Comparison of ENCODE assay signal across 36 cellular contexts in genomic region chr7:128826512-128826911, GRCh38. TPM values are rescaled to one million over a fixed set of nuclear protein-coding genes. Genes with fewer than 3 reads are reported as not detected.
DNase-seq lines count a peak whose midpoint lies in the region; ATAC-seq, FAIRE-seq and TF ChIP-seq lines count a peak whose summit lies in the region.
"Had no signal": no experiment of that assay in that cellular context is flagged by ENCODE, and none has a peak within 500 bp of the region (broad histone marks: within the 10 kb centered on the region; RNA-seq: fewer than 3 reads in every experiment).

No MANE protein-coding gene starts in this region.

- H4K91ac ChIP-seq in H1 (replicated peaks; ENCODE audit: insufficient read length, low read length) = no peak overlapping the region
- H4K91ac ChIP-seq in trophoblast cell (ENCODE audit: low read depth, low read length) = peak overlapping the region; percentile 49

- H4K20me1 ChIP-seq in H1 (replicated peaks in 1 of 2; ENCODE audit: control insufficient read depth in 1 of 2, insufficient read depth in 2 of 2, low read length in 2 of 2) = no peaks in the 10 kb centered on the region

- H3K23me2 ChIP-seq in H1 (ENCODE audit: low read depth, low read length) = peaks cover 12% of the 10 kb centered on the region

- no peak overlapping the region for H4K12ac ChIP-seq in trophoblast cell (ENCODE audit: low read depth, low read length)

- H4K5ac ChIP-seq in H1 (ENCODE audit: insufficient read length, low read depth, low read length) = no peak overlapping the region

- no peak for TF ChIP-seq EP300 in H1 (IDR thresholded peaks at IDR 0.05; ENCODE audit: borderline replicate concordance in 1 of 2, low read depth in 2 of 2, low read length in 2 of 2)

- H2AK5ac ChIP-seq in H1 (ENCODE audit: low read depth, low read length) (no peak overlapping the region), trophoblast cell (ENCODE audit: low read length) (peak overlapping the region; percentile 51)

- H2BK12ac ChIP-seq in H1 (ENCODE audit: low read depth, low read length) (no peak overlapping the region; the same call in 1 of the 2 replicates), trophoblast cell (ENCODE audit: low read length) (peak overlapping the region; percentile 74)

- 67 to 76% (median 73%) methylated on average over 3 to 4 of the region's 4 CpGs for WGBS in heart left ventricle, 4 donors
- WGBS in H1 (ENCODE audit: extremely low coverage in 1 of 2, insufficient coverage in 1 of 2, insufficient read length in 1 of 2, insufficient replicate concordance in 2 of 2, low coverage in 1 of 2, low lambda C conversion rate in 2 of 2, missing lambda C conversion rate in 1 of 2), 2 experiments = 81% methylated on average over 4 of the region's 4 CpGs; no CpG with 5 or more reads in 1 of the 2 experiments
- WGBS in trophoblast cell (ENCODE audit: extremely low coverage, insufficient coverage, insufficient read length) = no CpG with 5 or more reads among the region's 4 CpGs

- H3K14ac ChIP-seq in H1 (ENCODE audit: insufficient read length) (no peak overlapping the region), trophoblast cell (ENCODE audit: low read length) (no peak overlapping the region)

- no peaks in the 10 kb centered on the region for H3K36me3 ChIP-seq in heart left ventricle
- H3K36me3 ChIP-seq in H1 (ENCODE audit: control insufficient read depth in 2 of 4, insufficient read depth in 4 of 4, low read length in 3 of 4) = no peaks in the 10 kb centered on the region
- no peaks in the 10 kb centered on the region for H3K36me3 ChIP-seq in trophoblast cell (ENCODE audit: control insufficient read depth in 1 of 2, insufficient read depth in 2 of 2, low read length in 2 of 2)
- no peaks in the 10 kb centered on the region for H3K36me3 ChIP-seq in uterus
- peaks cover 3% of the 10 kb centered on the region; the same call in 1 of the 2 replicates for H3K36me3 ChIP-seq in MG63
- H3K36me3 ChIP-seq: adrenal gland, brain microvascular endothelial cell, gastroesophageal sphincter had no signal

- no peak overlapping the region for H3K56ac ChIP-seq in H1 (replicated peaks; ENCODE audit: insufficient read length, low read depth, low read length)

- no peak overlapping the region for H3K4me3 ChIP-seq in heart left ventricle
- H3K4me3 ChIP-seq in H1 (ENCODE audit: extremely low read depth in 1 of 4, insufficient read depth in 2 of 4, low read depth in 3 of 4, low read length in 4 of 4) = no peak overlapping the region
- no peak overlapping the region for H3K4me3 ChIP-seq in trophoblast cell (ENCODE audit: low read depth, low read length)
- no peak overlapping the region for H3K4me3 ChIP-seq in uterus
- no peak overlapping the region for H3K4me3 ChIP-seq in MG63
- H3K4me3 ChIP-seq: adrenal gland, gastroesophageal sphincter, GM23338, testis had no signal

- H2AFZ ChIP-seq in H1 (ENCODE audit: low read length) (no peak overlapping the region), trophoblast cell (ENCODE audit: insufficient read depth, low read length, poor library complexity) (no peak overlapping the region)
- H2AFZ ChIP-seq: GM23338 had no signal

- no peak for ATAC-seq in heart left ventricle
- no peak for ATAC-seq in activated CD4-positive, CD25-positive, alpha-beta regulatory T cell treated with anti-CD3 and anti-CD28 coated beads, Interleukin-2, amount 50 U/mL, for 24 hours
- ATAC-seq: activated CD4-positive, alpha-beta T cell treated with anti-CD3 and anti-CD28 coated beads for 36 hours; activated CD8-positive, alpha-beta T cell treated with anti-CD3 and anti-CD28 coated beads for 36 hours; gastroesophageal sphincter; left lobe of liver had no signal

- H3K9ac ChIP-seq in H1 (replicated peaks in 1 of 4; ENCODE audit: extremely low read depth in 1 of 4, low read depth in 3 of 4, low read length in 3 of 4) (no peak overlapping the region), trophoblast cell (ENCODE audit: low read length) (no peak overlapping the region)

- TF ChIP-seq RAD21 in H1 (IDR thresholded peaks at IDR 0.05 in 1 of 2, conservative IDR thresholded peaks at IDR 0.05 in 1 of 2; ENCODE audit: low read depth in 2 of 2, low read length in 2 of 2) = no peak

- H3K18ac ChIP-seq in H1 (ENCODE audit: extremely low read depth, low read length) (no peak overlapping the region), trophoblast cell (ENCODE audit: low read length) (peak overlapping the region; percentile 49)

- no peak overlapping the region for H2BK120ac ChIP-seq in H1 (replicated peaks; ENCODE audit: low read depth, low read length)
- H2BK120ac ChIP-seq in trophoblast cell (ENCODE audit: insufficient read depth, low read length, poor library complexity) = peak overlapping the region; percentile 11

- TF ChIP-seq POLR2A in heart left ventricle (IDR thresholded peaks at IDR 0.05) = no peak
- TF ChIP-seq POLR2A in H1 (IDR thresholded peaks at IDR 0.05; ENCODE audit: control extremely low read depth in 1 of 2, low read depth in 2 of 2, low read length in 2 of 2) = no peak
- TF ChIP-seq POLR2A in uterus (IDR thresholded peaks at IDR 0.05) = no peak

- no peaks in the 10 kb centered on the region for H3K9me3 ChIP-seq in heart left ventricle
- H3K9me3 ChIP-seq in H1 (ENCODE audit: insufficient read depth in 2 of 2, low read depth in 1 of 2, low read length in 1 of 2) = no peaks in the 10 kb centered on the region
- peaks cover 3% of the 10 kb centered on the region for H3K9me3 ChIP-seq in trophoblast cell (ENCODE audit: insufficient read depth, low read depth, low read length)
- H3K9me3 ChIP-seq in uterus = no peaks in the 10 kb centered on the region
- no peaks in the 10 kb centered on the region for H3K9me3 ChIP-seq in MG63
- H3K9me3 ChIP-seq: adrenal gland, gastroesophageal sphincter, testis had no signal

- no peak overlapping the region for H3K4me2 ChIP-seq in H1 (ENCODE audit: insufficient read depth in 1 of 2, low read depth in 2 of 2, low read length in 2 of 2)
- no peak overlapping the region for H3K4me2 ChIP-seq in trophoblast cell (ENCODE audit: low read length)
- H3K4me2 ChIP-seq: GM23338 had no signal

- peaks cover 0 to 21% (median 0%) of the 10 kb centered on the region in 9 donors for H3K27me3 ChIP-seq in heart left ventricle
- peaks cover 8 to 23% (median 23%) of the 10 kb centered on the region in 4 experiments; a peak in 6 of 7 replicates for H3K27me3 ChIP-seq in H1 (replicated peaks in 1 of 4; ENCODE audit: control insufficient read depth in 3 of 4, extremely low read depth in 1 of 4, insufficient read depth in 3 of 4, low read length in 3 of 4)
- no peaks in the 10 kb centered on the region for H3K27me3 ChIP-seq in trophoblast cell (ENCODE audit: insufficient read depth, low read length)
- no peaks in the 10 kb centered on the region for H3K27me3 ChIP-seq in uterus
- no peaks in the 10 kb centered on the region for H3K27me3 ChIP-seq in MG63
- H3K27me3 ChIP-seq: brain microvascular endothelial cell, gastroesophageal sphincter, testis had no signal

- intact Hi-C loops in heart left ventricle (cut with DNase I) (loop anchor here in 4 of 10 donors (5.0 to 10.0 kb wide), 3 partner anchors 34 to 84 kb away; partner anchors contain the start of gene CCDC136 (in 4 of the 4)), cardiac septum (cut with DNase I) (loop anchor here (2.0 to 5.0 kb wide), 3 partner anchors 34 to 88 kb away; partner anchors contain the start of genes CALU and CCDC136), uterus (cut with DNase I; ENCODE audit: low total_unique reads) (no loop called here)

- H3K23ac ChIP-seq in H1 (ENCODE audit: insufficient read length) (no peak overlapping the region), trophoblast cell (ENCODE audit: low read length) (no peak overlapping the region)

- H3K27ac ChIP-seq in heart left ventricle (peak overlapping the region; percentile 70 to 100 (median 96)), H1 (ENCODE audit: low read depth, low read length) (no peak overlapping the region), trophoblast cell (ENCODE audit: low read depth, low read length) (no peak overlapping the region), uterus (peak overlapping the region; percentile 76 to 94)
- H3K27ac ChIP-seq: adrenal gland, HL-60, testis had no signal

- H3K79me1 ChIP-seq in H1 (ENCODE audit: low read depth, low read length) = no peaks in the 10 kb centered on the region
- H3K79me1 ChIP-seq in trophoblast cell (ENCODE audit: low read length) = peaks cover 33% of the 10 kb centered on the region

- H2BK20ac ChIP-seq in H1 (ENCODE audit: low read length) = no peak overlapping the region

- H3K79me2 ChIP-seq in H1 (ENCODE audit: control insufficient read depth in 1 of 2, insufficient read depth in 2 of 2, low read length in 2 of 2) (no peaks in the 10 kb centered on the region), trophoblast cell (ENCODE audit: control insufficient read depth, insufficient read depth, low read length, poor library complexity) (peaks cover 10% of the 10 kb centered on the region)

- POLR2A ChIA-PET in H1 (lab: Charles Lee; ENCODE audit: partially characterized antibody) = interaction anchor here (0.7 to 1.6 kb wide), 4 partner anchors 16 to 70 kb away, joined by 3 read pairs; no protein-coding TSS in a partner anchor

- DNase-seq in heart left ventricle = peak in 1 of 5 donors; percentile 28
- DNase-seq in cardiac septum (ENCODE audit: low spot score) = no peak
- no peak for DNase-seq in H1 (ENCODE audit: low read depth in 1 of 2, low spot score in 2 of 2)
- DNase-seq in trophoblast cell = no peak
- DNase-seq in uterus = no peak
- no peak for DNase-seq in MG63
- DNase-seq in iPS-NIHi7 (ENCODE audit: extremely low spot score) = no peak
- DNase-seq: activated CD4-positive, alpha-beta T cell treated with anti-CD3 and anti-CD28 coated beads for 36 hours; activated CD8-positive, alpha-beta memory T cell treated with anti-CD3 and anti-CD28 coated beads, Interleukin-2, amount 50 U/mL, for 48 hours; activated CD8-positive, alpha-beta T cell treated with anti-CD3 and anti-CD28 coated beads for 36 hours; activated naive CD4-positive, alpha-beta T cell treated with anti-CD3 and anti-CD28 coated beads for 36 hours; adrenal gland; brain microvascular endothelial cell; CD4-positive, alpha-beta T cell; DND-41; GF-D8; Kasumi-1; NCI-H1417 treated with DMSO at 0.1 percent for 48 hours; NCI-H2081; NCI-H2227 treated with DMSO at 0.1 percent for 48 hours; NCI-H526 treated with DMSO at 0.1 percent for 48 hours; NK-92 treated with Interleukin-12 subunit alpha and Interleukin-12 subunit beta, amount 100 ng/mL, for 24 hours; SHP77; small intestine; stimulated activated naive CD4-positive, alpha-beta T cell treated with Interleukin-2 at 50 U/mL for 16 hours; testis had no signal

- TF ChIP-seq CTCF in heart left ventricle (IDR thresholded peaks at IDR 0.05) (no peak), H1 (IDR thresholded peaks at IDR 0.05; ENCODE audit: control extremely low read depth in 1 of 3, insufficient read depth in 1 of 3, low read depth in 1 of 3, low read length in 3 of 3) (no peak), uterus (IDR thresholded peaks at IDR 0.05) (no peak)

- H2BK5ac ChIP-seq in H1 (ENCODE audit: low read depth, low read length) (no peak overlapping the region), trophoblast cell (ENCODE audit: low read depth, low read length, poor library complexity) (peak overlapping the region; percentile 12)

- CTCF ChIA-PET in H1 (lab: Charles Lee; ENCODE audit: partially characterized antibody) = interaction anchor here (0.7 to 3.2 kb wide), 14 partner anchors 9 to 364 kb away, joined by 3 to 12 read pairs (median 4); no protein-coding TSS in a partner anchor

- H3K4me1 ChIP-seq in heart left ventricle (peaks cover 0 to 38% (median 17%) of the 10 kb centered on the region in 12 donors), H1 (replicated peaks in 1 of 4; ENCODE audit: control insufficient read depth in 3 of 4, insufficient read depth in 4 of 4, low read length in 3 of 4) (peaks cover 3 to 29% (median 12%) of the 10 kb centered on the region in 4 experiments), trophoblast cell (ENCODE audit: control insufficient read depth in 1 of 2, insufficient read depth in 2 of 2, low read length in 2 of 2) (peaks cover 26 to 30% of the 10 kb centered on the region in 2 experiments), uterus (peaks cover 0 to 3% of the 10 kb centered on the region in 2 donors)

- H2BK15ac ChIP-seq in H1 (ENCODE audit: low read length) = peak overlapping the region; percentile 76; the same call in 1 of the 2 replicates

- FAIRE-seq in H1 (lab: Jason Lieb, UNC) = no peak
- FAIRE-seq: A204.1, D721Med, small intestine, urothelium cell line had no signal

- H4K8ac ChIP-seq in H1 (ENCODE audit: extremely low read depth, insufficient read depth, low read length) (no peak overlapping the region; the same call in 1 of the 2 replicates), trophoblast cell (ENCODE audit: low read depth, low read length) (no peak overlapping the region)

- H3K4ac ChIP-seq in H1 (replicated peaks; ENCODE audit: insufficient read length, low read depth, low read length) (no peak overlapping the region), trophoblast cell (ENCODE audit: low read depth, low read length) (no peak overlapping the region)

RNA-seq across cellular contexts. Expression of gene FLNC, which starts 3.7 kb away (rescaled TPM):
- total RNA-seq in heart left ventricle (1,000 to 10,000 TPM in 6 of 9 donors, 100 to 1,000 TPM in 3; 721 to 3,687 (median 1,170) TPM), cardiac septum (1,261 TPM), uterus (100 to 1,000 TPM in 2 of 4 donors, 10 to 100 TPM in 2; 16.5 to 126 (median 105) TPM)
- polyA plus RNA-seq in heart left ventricle (1,000 to 10,000 TPM in 1 of 2 donors, 100 to 1,000 TPM in 1; 399 to 1,654 TPM), H1 (2011; rRNA removed) (1.9 and 3.3 TPM in 2 replicates)
- 10.7 and 12.0 TPM in 2 replicates for total RNA-seq in H1 (2021; fragmentation: NEBNext Ultra II Directional; extraction: Animal tissue kit (Norgen Biotek cat#: 25700))
- 2.3 TPM for polyA plus RNA-seq in H1 (2011; cell fraction: cytosol; rRNA removed)
- 9.5 TPM for polyA plus RNA-seq in H1 (2011; cell fraction: nucleus; rRNA removed)
- 5.2 to 7.9 TPM (median 6.6 TPM) in 4 replicates for polyA plus RNA-seq in H1 (2012, experiment 1 of 2)
- polyA plus RNA-seq in H1 (2012, experiment 2 of 2) = 5.2 TPM
- polyA plus RNA-seq in H1 (2013, experiment 1 of 2) = 8.3 TPM
- 7.8 TPM for polyA plus RNA-seq in H1 (2013, experiment 2 of 2)
- 4.5 and 5.1 TPM in 2 replicates for polyA minus RNA-seq in H1 (2011; rRNA and poly(A)+ RNA removed)
- 7.1 TPM for polyA minus RNA-seq in H1 (2011; cell fraction: cytosol; rRNA and poly(A)+ RNA removed)
- 5.7 TPM for polyA minus RNA-seq in H1 (2011; cell fraction: nucleus; rRNA and poly(A)+ RNA removed)
- polyA plus RNA-seq in trophoblast cell (2013) = 81.4 and 85.6 TPM in 2 replicates
- 71.1 and 93.1 TPM in 2 replicates for total RNA-seq in MG63 (2014; rRNA removed; shearing (Covaris generic); ENCODE audit: low replicate concordance)

RNA-seq across cellular contexts. Expression of gene CCDC136, which starts 34.7 kb away (rescaled TPM):
- total RNA-seq in heart left ventricle = 10 to 100 TPM in 6 of 9 donors, 1 to 10 TPM in 3; 6.4 to 22.8 (median 10.4) TPM
- polyA plus RNA-seq in heart left ventricle = 10 to 100 TPM in 1 of 2 donors, 1 to 10 TPM in 1; 9.0 to 13.9 TPM
- 14.5 TPM for total RNA-seq in cardiac septum
- 43.7 and 47.7 TPM in 2 replicates for total RNA-seq in H1 (2021; fragmentation: NEBNext Ultra II Directional; extraction: Animal tissue kit (Norgen Biotek cat#: 25700))
- 35.6 and 36.2 TPM in 2 replicates for polyA plus RNA-seq in H1 (2011; rRNA removed)
- 48.9 TPM for polyA plus RNA-seq in H1 (2011; cell fraction: cytosol; rRNA removed)
- polyA plus RNA-seq in H1 (2011; cell fraction: nucleus; rRNA removed) = 165 TPM
- polyA plus RNA-seq in H1 (2012, experiment 1 of 2) = 46.0 to 56.1 TPM (median 51.1 TPM) in 4 replicates
- polyA plus RNA-seq in H1 (2012, experiment 2 of 2) = 2.9 TPM
- 23.8 TPM for polyA plus RNA-seq in H1 (2013, experiment 1 of 2)
- 18.9 TPM for polyA plus RNA-seq in H1 (2013, experiment 2 of 2)
- 53.7 and 59.6 TPM in 2 replicates for polyA minus RNA-seq in H1 (2011; rRNA and poly(A)+ RNA removed)
- polyA minus RNA-seq in H1 (2011; cell fraction: cytosol; rRNA and poly(A)+ RNA removed) = 34.9 TPM
- 91.0 TPM for polyA minus RNA-seq in H1 (2011; cell fraction: nucleus; rRNA and poly(A)+ RNA removed)
- 3.2 and 3.6 TPM in 2 replicates for polyA plus RNA-seq in trophoblast cell (2013)
- 10 to 100 TPM; 11.5 to 26.4 (median 14.8) TPM for total RNA-seq in uterus
- total RNA-seq in MG63 (2014; rRNA removed; shearing (Covaris generic); ENCODE audit: low replicate concordance) = 0.53 TPM in 1 of 2 replicates, not detected in the other

RNA-seq across cellular contexts. Expression of gene ATP6V1F, which starts 36.1 kb away (rescaled TPM):
- 100 to 1,000 TPM in 7 of 9 donors, 10 to 100 TPM in 2; 91.6 to 165 (median 121) TPM for total RNA-seq in heart left ventricle
- polyA plus RNA-seq in heart left ventricle = 100 to 1,000 TPM; 137 to 198 TPM
- total RNA-seq in cardiac septum = 80.0 TPM
- total RNA-seq in H1 (2021; fragmentation: NEBNext Ultra II Directional; extraction: Animal tissue kit (Norgen Biotek cat#: 25700)) = 104 TPM in 2 replicates
- 318 and 344 TPM in 2 replicates for polyA plus RNA-seq in H1 (2011; rRNA removed)
- 227 TPM for polyA plus RNA-seq in H1 (2011; cell fraction: cytosol; rRNA removed)
- polyA plus RNA-seq in H1 (2011; cell fraction: nucleus; rRNA removed) = 147 TPM
- polyA plus RNA-seq in H1 (2012, experiment 1 of 2) = 165 to 195 TPM (median 180 TPM) in 4 replicates
- polyA plus RNA-seq in H1 (2012, experiment 2 of 2) = 412 TPM
- 164 TPM for polyA plus RNA-seq in H1 (2013, experiment 1 of 2)
- 168 TPM for polyA plus RNA-seq in H1 (2013, experiment 2 of 2)
- 36.9 and 39.0 TPM in 2 replicates for polyA minus RNA-seq in H1 (2011; rRNA and poly(A)+ RNA removed)
- polyA minus RNA-seq in H1 (2011; cell fraction: cytosol; rRNA and poly(A)+ RNA removed) = 25.6 TPM
- 35.3 TPM for polyA minus RNA-seq in H1 (2011; cell fraction: nucleus; rRNA and poly(A)+ RNA removed)
- polyA plus RNA-seq in trophoblast cell (2013) = 282 and 295 TPM in 2 replicates
- 100 to 1,000 TPM in 1 of 4 donors, 10 to 100 TPM in 3; 31.2 to 137 (median 61.3) TPM for total RNA-seq in uterus
- 83.6 and 97.0 TPM in 2 replicates for total RNA-seq in MG63 (2014; rRNA removed; shearing (Covaris generic); ENCODE audit: low replicate concordance)

RNA-seq across cellular contexts. Expression of gene OPN1SW, which starts 50.9 kb away (rescaled TPM):
- total RNA-seq in heart left ventricle (not detected), cardiac septum (not detected), uterus (not detected)
- polyA plus RNA-seq in heart left ventricle (not detected), H1 (2011; rRNA removed) (not detected in 2 replicates)
- not detected in 2 replicates for total RNA-seq in H1 (2021; fragmentation: NEBNext Ultra II Directional; extraction: Animal tissue kit (Norgen Biotek cat#: 25700))
- not detected for polyA plus RNA-seq in H1 (2011; cell fraction: cytosol; rRNA removed)
- not detected for polyA plus RNA-seq in H1 (2011; cell fraction: nucleus; rRNA removed)
- polyA plus RNA-seq in H1 (2012, experiment 1 of 2) = not detected in 4 replicates
- not detected for polyA plus RNA-seq in H1 (2012, experiment 2 of 2)
- not detected for polyA plus RNA-seq in H1 (2013, experiment 1 of 2)
- not detected for polyA plus RNA-seq in H1 (2013, experiment 2 of 2)
- polyA minus RNA-seq in H1 (2011; rRNA and poly(A)+ RNA removed) = not detected in 2 replicates
- polyA minus RNA-seq in H1 (2011; cell fraction: cytosol; rRNA and poly(A)+ RNA removed) = not detected
- polyA minus RNA-seq in H1 (2011; cell fraction: nucleus; rRNA and poly(A)+ RNA removed) = not detected
- polyA plus RNA-seq in trophoblast cell (2013) = not detected in 2 replicates
- total RNA-seq in MG63 (2014; rRNA removed; shearing (Covaris generic); ENCODE audit: low replicate concordance) = not detected in 2 replicates
- total RNA-seq: activated CD4-positive, alpha-beta T cell treated with anti-CD3 and anti-CD28 coated beads for 36 hours; activated CD8-positive, alpha-beta T cell treated with anti-CD3 and anti-CD28 coated beads for 36 hours; activated naive CD4-positive, alpha-beta T cell treated with anti-CD3 and anti-CD28 coated beads for 36 hours; adrenal gland; CD4-positive, alpha-beta T cell; endothelial cell of umbilical vein; gastroesophageal sphincter; GM23338; left lobe of liver; pulmonary artery endothelial cell; testis had no signal
- polyA plus RNA-seq: adrenal gland, endothelial cell of umbilical vein, small intestine had no signal

Comparison
In these comparisons a context has a peak if more than half of its experiments do, and no peak if none do; other contexts are left out.
1. H3K27ac ChIP-seq: peak in heart left ventricle (12 of 12) and uterus (2 of 2); none in H1 (single experiment) and trophoblast cell (single experiment).